ENCODE assay signal across 8 cellular contexts in genomic region chr20:34705383-34706021, GRCh38. TPM values are rescaled to one million over a fixed set of nuclear protein-coding genes. Genes with fewer than 3 reads are reported as not detected.
DNase-seq lines count a peak whose midpoint lies in the region; ATAC-seq, FAIRE-seq and TF ChIP-seq lines count a peak whose summit lies in the region.

No MANE protein-coding gene starts in this region.

- no peak overlapping the region for H2AFZ ChIP-seq in smooth muscle cell (ENCODE audit: low read depth)

- H3K4me2 ChIP-seq in smooth muscle cell: peak overlapping the region; percentile 91

- H3K27ac ChIP-seq in HUES64 (ENCODE audit: low read depth, low read length) (peak overlapping the region; percentile 98; the same call in 1 of the 2 replicates), smooth muscle cell (ENCODE audit: low read depth) (peak overlapping the region; percentile 100)

- FAIRE-seq in urothelium cell line (lab: Jason Lieb, UNC): no peak

- no peak for TF ChIP-seq CTCF in smooth muscle cell (IDR thresholded peaks at IDR 0.05; ENCODE audit: borderline replicate concordance, insufficient read depth, poor library complexity, severe bottlenecking)

- peak; percentile 44 for DNase-seq in DMS153 (lab: John Stamatoyannopoulos, UW)
- DNase-seq in amniotic epithelial cell (ENCODE audit: low read depth): peak; percentile 33
- peak; percentile 61 for DNase-seq in hepatic stellate cell (ENCODE audit: low spot score)
- no peak for DNase-seq in smooth muscle cell (lab: John Stamatoyannopoulos, UW; ENCODE audit: unreplicated experiment)
- no peak for DNase-seq in urothelium cell line (ENCODE audit: low spot score)

- H3K36me3 ChIP-seq in HUES64 (ENCODE audit: insufficient read depth, low read length): no peaks in the 10 kb centered on the region
- H3K36me3 ChIP-seq in smooth muscle cell (ENCODE audit: low read depth): no peaks in the 10 kb centered on the region

- ATAC-seq in GM18520 (IDR thresholded peaks at IDR 0.05; ENCODE audit: unreplicated experiment) (no peak), HG03520 (IDR thresholded peaks at IDR 0.05; ENCODE audit: unreplicated experiment) (no peak)

- no peaks in the 10 kb centered on the region for H3K79me2 ChIP-seq in smooth muscle cell (ENCODE audit: low read depth)

- H3K9ac ChIP-seq in HUES64 (ENCODE audit: low read depth, low read length) (no peak overlapping the region), smooth muscle cell (ENCODE audit: low read depth) (no peak overlapping the region)

- H3K4me1 ChIP-seq in HUES64 (ENCODE audit: insufficient read depth, low read length) (0 out of 2 replicates have a peak, but pooled peaks cover 3% of the 10 kb centered on the region), smooth muscle cell (ENCODE audit: low read depth) (peaks cover 9% of the 10 kb centered on the region)

- H3K4me3 ChIP-seq in HUES64 (ENCODE audit: low read length) (no peak overlapping the region), smooth muscle cell (no peak overlapping the region)

- no peaks in the 10 kb centered on the region for H3F3A ChIP-seq in smooth muscle cell (ENCODE audit: low read depth)

- H3K27me3 ChIP-seq in HUES64 (ENCODE audit: insufficient read depth, low read length) (peaks cover 29% of the 10 kb centered on the region), smooth muscle cell (ENCODE audit: low read depth) (no peaks in the 10 kb centered on the region)

- WGBS in HUES64: 57% methylated on average over 4 of the region's 4 CpGs
- WGBS in smooth muscle cell (ENCODE audit: low lambda C conversion rate): 58% methylated on average over 4 of the region's 4 CpGs

- H3K9me3 ChIP-seq in HUES64 (ENCODE audit: insufficient read depth, low read depth, low read length): no peaks in the 10 kb centered on the region
- H3K9me3 ChIP-seq in smooth muscle cell (replicated peaks; ENCODE audit: low read depth): no peaks in the 10 kb centered on the region

- H4K20me1 ChIP-seq in smooth muscle cell (ENCODE audit: low read depth): peaks cover 26% of the 10 kb centered on the region

RNA-seq across cellular contexts. Expression of gene TP53INP2, which starts 1.4 kb away (rescaled TPM):
- 4.1 TPM for polyA plus RNA-seq in HUES64 (2013, experiment 1 of 2)
- polyA plus RNA-seq in HUES64 (2013, experiment 2 of 2): 4.4 TPM
- 11.7 and 13.1 TPM in 2 replicates for total RNA-seq in smooth muscle cell
- 15.9 and 17.5 TPM in 2 replicates for polyA plus RNA-seq in smooth muscle cell

RNA-seq across cellular contexts. Expression of gene PIGU, which starts 28.6 kb away (rescaled TPM):
- 30.6 TPM for polyA plus RNA-seq in HUES64 (2013, experiment 1 of 2)
- polyA plus RNA-seq in HUES64 (2013, experiment 2 of 2): 36.8 TPM
- total RNA-seq in smooth muscle cell: 43.5 and 50.2 TPM in 2 replicates
- 32.0 and 46.5 TPM in 2 replicates for polyA plus RNA-seq in smooth muscle cell

Comparison
In these comparisons a context has a peak if more than half of its experiments do, and no peak if none do; other contexts are left out.
1. DNase-seq: peak in DMS153 (single experiment), amniotic epithelial cell (single experiment) and hepatic stellate cell (single experiment); none in smooth muscle cell (single experiment) and urothelium cell line (single experiment).